ENCODE assay signal across 8 cellular contexts in genomic region chr10:14325325-14325955, GRCh38. TPM values are rescaled to one million over a fixed set of nuclear protein-coding genes. Genes with fewer than 3 reads are reported as not detected.
A peak's percentile ranks its signal among the peaks of the same experiment; 100 is the strongest.
DNase-seq lines count a peak whose midpoint lies in the region; ATAC-seq and TF ChIP-seq lines count a peak whose summit lies in the region.

No MANE protein-coding gene starts in this region.

- TF ChIP-seq CTCF in endodermal cell (conservative IDR thresholded peaks at IDR 0.05): peak; percentile 94
- peak; percentile 59 for TF ChIP-seq CTCF in progenitor cell of endocrine pancreas (IDR thresholded peaks at IDR 0.05; ENCODE audit: unreplicated experiment)

- ATAC-seq in activated CD4-positive, alpha-beta T cell treated with anti-CD3 and anti-CD28 coated beads for 36 hours: peak; percentile 44
- ATAC-seq in GM21423 (IDR thresholded peaks at IDR 0.05; ENCODE audit: unreplicated experiment) (no peak), HG02759 (IDR thresholded peaks at IDR 0.05; ENCODE audit: unreplicated experiment) (no peak)

- H3K27ac ChIP-seq in endodermal cell (ENCODE audit: low read depth, low read length): no peak overlapping the region

- 66 to 83% methylated on average over 3 to 4 of the region's 4 CpGs for WGBS in endodermal cell (ENCODE audit: insufficient coverage in 1 of 2, insufficient read length in 1 of 2), 2 experiments

- H3K9me3 Mint-ChIP-seq in activated CD4-positive, alpha-beta T cell treated with anti-CD3 and anti-CD28 coated beads for 36 hours (ENCODE audit: low read depth): no peaks in the 10 kb centered on the region
- no peaks in the 10 kb centered on the region for H3K9me3 Mint-ChIP-seq in endodermal cell
- no peaks in the 10 kb centered on the region for H3K9me3 Mint-ChIP-seq in progenitor cell of endocrine pancreas (ENCODE audit: low read depth)

- no peaks in the 10 kb centered on the region for H3K4me1 ChIP-seq in endodermal cell (ENCODE audit: control insufficient read depth, insufficient read depth, low read length)

- no peaks in the 10 kb centered on the region for H3K36me3 Mint-ChIP-seq in activated CD4-positive, alpha-beta T cell treated with anti-CD3 and anti-CD28 coated beads for 36 hours (ENCODE audit: low read depth)
- H3K36me3 Mint-ChIP-seq in endodermal cell (ENCODE audit: low read depth) (no peaks in the 10 kb centered on the region), progenitor cell of endocrine pancreas (ENCODE audit: insufficient read depth) (no peaks in the 10 kb centered on the region)

- DNase-seq in Ammon's horn (ENCODE audit: low spot score) (peak; percentile 25), HuH-7 (ENCODE audit: low spot score) (peak; percentile 25), endodermal cell (peak; percentile 90), progenitor cell of endocrine pancreas (ENCODE audit: low spot score, unreplicated experiment) (peak; percentile 18), NCI-H1694 (lab: John Stamatoyannopoulos, UW) (no peak)
- DNase-seq in activated CD4-positive, alpha-beta T cell treated with anti-CD3 and anti-CD28 coated beads for 36 hours: peak; percentile 83

- H3K27me3 ChIP-seq in endodermal cell (ENCODE audit: control insufficient read depth, insufficient read depth, low read length, poor library complexity, severe bottlenecking): no peaks in the 10 kb centered on the region

- POLR2A ChIA-PET in activated CD4-positive, alpha-beta T cell treated with anti-CD3 and anti-CD28 coated beads for 36 hours (lab: Charles Lee): no interaction called here

- H3K4me3 Mint-ChIP-seq in activated CD4-positive, alpha-beta T cell treated with anti-CD3 and anti-CD28 coated beads for 36 hours: no peak overlapping the region
- H3K4me3 Mint-ChIP-seq in endodermal cell: no peak overlapping the region
- H3K4me3 Mint-ChIP-seq in progenitor cell of endocrine pancreas (ENCODE audit: low read depth): no peak overlapping the region

- no peaks in the 10 kb centered on the region for H3K9me3 ChIP-seq in endodermal cell (ENCODE audit: control insufficient read depth, low read length)

- CTCF ChIA-PET in activated CD4-positive, alpha-beta T cell treated with anti-CD3 and anti-CD28 coated beads for 36 hours (lab: Charles Lee): interaction anchor here (0.6 to 1.7 kb wide), 9 partner anchors 11 to 262 kb away, joined by 3 to 5 read pairs (median 3); no protein-coding TSS in a partner anchor

- H3K9ac ChIP-seq in endodermal cell (ENCODE audit: extremely low read depth, low read length, poor library complexity, severe bottlenecking): no peak overlapping the region

- H3K4me1 Mint-ChIP-seq in activated CD4-positive, alpha-beta T cell treated with anti-CD3 and anti-CD28 coated beads for 36 hours: no peaks in the 10 kb centered on the region
- H3K4me1 Mint-ChIP-seq in endodermal cell: peaks cover 7% of the 10 kb centered on the region
- no peaks in the 10 kb centered on the region for H3K4me1 Mint-ChIP-seq in progenitor cell of endocrine pancreas (ENCODE audit: low read depth)

- peaks cover 32% of the 10 kb centered on the region for H3K27me3 Mint-ChIP-seq in activated CD4-positive, alpha-beta T cell treated with anti-CD3 and anti-CD28 coated beads for 36 hours
- peaks cover 2% of the 10 kb centered on the region for H3K27me3 Mint-ChIP-seq in endodermal cell (ENCODE audit: insufficient read depth)
- peaks cover 21% of the 10 kb centered on the region for H3K27me3 Mint-ChIP-seq in progenitor cell of endocrine pancreas

- no peaks in the 10 kb centered on the region for H3K36me3 ChIP-seq in endodermal cell (ENCODE audit: control insufficient read depth, insufficient read depth, low read length)

- no peak overlapping the region for H3K27ac Mint-ChIP-seq in activated CD4-positive, alpha-beta T cell treated with anti-CD3 and anti-CD28 coated beads for 36 hours
- H3K27ac Mint-ChIP-seq in endodermal cell: no peak overlapping the region
- no peak overlapping the region for H3K27ac Mint-ChIP-seq in progenitor cell of endocrine pancreas

- H3K4me3 ChIP-seq in endodermal cell (ENCODE audit: low read length): no peak overlapping the region

- intact Hi-C loops in activated CD4-positive, alpha-beta T cell treated with anti-CD3 and anti-CD28 coated beads for 36 hours (cut with DNase I, micrococcal nuclease): loop anchor here in 1 of 2 experiments (1.0 kb wide), 1 partner anchor 128 kb away; no protein-coding TSS in a partner anchor

RNA-seq across cellular contexts. Expression of gene FRMD4A, which starts 5.3 kb away (rescaled TPM):
- total RNA-seq in activated CD4-positive, alpha-beta T cell treated with anti-CD3 and anti-CD28 coated beads for 36 hours: 1 to 10 TPM in 1 of 2 experiments, under 1 TPM in 1; 0.85 to 1.3 TPM
- total RNA-seq in endodermal cell (10 to 100 TPM; 22.3 to 22.4 TPM), progenitor cell of endocrine pancreas (42.2 and 66.9 TPM in 2 replicates)
- polyA plus RNA-seq in endodermal cell (2013, experiment 1 of 2): 113 TPM
- 90.3 TPM for polyA plus RNA-seq in endodermal cell (2013, experiment 2 of 2)

Comparison
In these comparisons a context has a peak if more than half of its experiments do, and no peak if none do; other contexts are left out.
1. RNA of gene FRMD4A, which starts 5.3 kb away (total RNA-seq): 42.2 to 66.9 TPM in progenitor cell of endocrine pancreas and 22.3 to 22.4 TPM in endodermal cell; 0.85 to 1.3 TPM in activated CD4-positive, alpha-beta T cell treated with anti-CD3 and anti-CD28 coated beads for 36 hours; every median in the first group is over 10 times any median in the second.